In the genomic region with DNA sequence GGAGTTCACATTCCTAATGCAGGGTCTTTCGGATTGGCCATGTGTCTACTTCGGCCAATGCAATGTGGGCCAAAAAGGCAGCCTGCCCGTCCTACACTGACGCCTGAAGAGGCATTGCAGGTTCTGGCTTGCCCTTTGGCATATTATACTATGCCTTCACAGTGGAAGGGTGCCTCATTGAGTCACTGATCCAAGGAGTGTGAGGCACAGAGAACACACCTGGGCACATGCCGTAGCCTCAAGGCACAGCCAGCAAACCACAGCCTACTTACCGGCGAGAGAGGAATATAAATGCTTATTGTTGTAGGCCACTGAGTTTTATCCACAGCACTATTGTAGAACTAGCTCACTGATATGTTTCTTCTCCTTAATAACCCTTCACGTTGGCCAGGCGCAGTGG, we compare ENCODE assay signal across 22 cellular contexts.
A peak's percentile ranks its signal among the peaks of the same experiment; 100 is the strongest.
DNase-seq lines count a peak whose midpoint lies in the region; ATAC-seq and TF ChIP-seq lines count a peak whose summit lies in the region.
"Had no signal": no experiment of that assay in that cellular context is flagged by ENCODE, and none has a peak within 500 bp of the region (broad histone marks: within the 10 kb centered on the region; RNA-seq: fewer than 3 reads in every experiment).

No MANE protein-coding gene starts in this region.

- 59% methylated on average over 9 of the region's 9 CpGs for WGBS in prostate gland
- WGBS in tibial nerve, 2 donors: 90 to 93% methylated on average over 9 of the region's 9 CpGs

- DNase-seq in HPDE6-E6E7 (ENCODE audit: extremely low spot score) (peak; percentile 84), epithelial cell of prostate (ENCODE audit: low read depth, low spot score) (peak; percentile 95), prostate gland (ENCODE audit: low spot score) (peak; percentile 58), AG20443 (ENCODE audit: low spot score) (no peak), tibial nerve (ENCODE audit: low spot score in 2 of 2) (no peak), SW 1271 (lab: John Stamatoyannopoulos, UW) (no peak), lower lobe of right lung (no peak)
- DNase-seq: C1 segment of cervical spinal cord; Caco-2; CD4-positive, alpha-beta memory T cell; H9; KBM-7; MG63; NCI-H1105 treated with DMSO at 0.1 percent for 48 hours; NCI-H1694; NCI-H2227 treated with DMSO at 0.1 percent for 48 hours; NCI-H69; SIG-M5 had no signal

- H3K4me3 ChIP-seq in prostate gland (no peak overlapping the region), tibial nerve (no peak overlapping the region), lower lobe of right lung (no peak overlapping the region)
- H3K4me3 ChIP-seq: GM23338, MG63, SK-N-MC had no signal

- no peak for TF ChIP-seq EP300 in tibial nerve (IDR thresholded peaks at IDR 0.05)

- ATAC-seq in lower lobe of right lung: no peak
- ATAC-seq: GM23338, Panc1 had no signal

- H3K27me3 ChIP-seq in prostate gland (replicated peaks; ENCODE audit: insufficient read depth): no peaks in the 10 kb centered on the region
- no peaks in the 10 kb centered on the region for H3K27me3 ChIP-seq in tibial nerve
- H3K27me3 ChIP-seq in lower lobe of right lung (ENCODE audit: low read depth): no peaks in the 10 kb centered on the region
- H3K27me3 ChIP-seq: MG63 had no signal

- no peaks in the 10 kb centered on the region for H3K4me1 ChIP-seq in prostate gland (replicated peaks)
- H3K4me1 ChIP-seq in tibial nerve: no peaks in the 10 kb centered on the region
- H3K4me1 ChIP-seq in lower lobe of right lung: peaks cover 6% of the 10 kb centered on the region
- H3K4me1 ChIP-seq: Caco-2 had no signal

- TF ChIP-seq POLR2A in prostate gland (IDR thresholded peaks at IDR 0.05) (no peak), tibial nerve (IDR thresholded peaks at IDR 0.05) (no peak)

- H3K9me3 ChIP-seq in prostate gland: no peaks in the 10 kb centered on the region
- no peaks in the 10 kb centered on the region for H3K9me3 ChIP-seq in tibial nerve
- H3K9me3 ChIP-seq in lower lobe of right lung: no peaks in the 10 kb centered on the region
- H3K9me3 ChIP-seq: Caco-2, MG63 had no signal

- intact Hi-C loops in prostate gland (cut with DNase I): no loop called here
- intact Hi-C loops in lower lobe of right lung (cut with DNase I): no loop called here

- TF ChIP-seq CTCF in VCaP (conservative IDR thresholded peaks at IDR 0.05) (no peak), prostate gland (IDR thresholded peaks at IDR 0.05) (no peak), tibial nerve (IDR thresholded peaks at IDR 0.05) (no peak), lower lobe of right lung (IDR thresholded peaks at IDR 0.05) (no peak)

- peak overlapping the region; percentile 41; the same call in 1 of the 2 replicates for H3K27ac ChIP-seq in VCaP
- H3K27ac ChIP-seq in epithelial cell of prostate: peak overlapping the region; percentile 36
- H3K27ac ChIP-seq in prostate gland: no peak overlapping the region
- no peak overlapping the region for H3K27ac ChIP-seq in tibial nerve
- no peak overlapping the region for H3K27ac ChIP-seq in lower lobe of right lung
- H3K27ac ChIP-seq: SK-N-MC had no signal

- H3K36me3 ChIP-seq in prostate gland: no peaks in the 10 kb centered on the region
- no peaks in the 10 kb centered on the region for H3K36me3 ChIP-seq in tibial nerve
- H3K36me3 ChIP-seq in lower lobe of right lung: no peaks in the 10 kb centered on the region
- H3K36me3 ChIP-seq: MG63 had no signal

Comparison
In these comparisons a context has a peak if more than half of its experiments do, and no peak if none do; other contexts are left out.
1. DNase-seq: peak in HPDE6-E6E7 (single experiment), epithelial cell of prostate (single experiment) and prostate gland (single experiment); none in AG20443 (single experiment), tibial nerve (0 of 2), SW 1271 (0 of 2) and lower lobe of right lung (single experiment).
2. H3K27ac ChIP-seq: peak in VCaP (single experiment) and epithelial cell of prostate (single experiment); none in prostate gland (0 of 2), tibial nerve (0 of 4) and lower lobe of right lung (single experiment).